In genomic region chr17:76261421-76262215, GRCh38 we compare ENCODE assay signal across 8 cellular contexts. TPM values are rescaled to one million over a fixed set of nuclear protein-coding genes. Genes with fewer than 3 reads are reported as not detected.
A peak's percentile ranks its signal among the peaks of the same experiment; 100 is the strongest.
DNase-seq lines count a peak whose midpoint lies in the region; ATAC-seq and TF ChIP-seq lines count a peak whose summit lies in the region.

No MANE protein-coding gene starts in this region.

- peak; percentile 34 for TF ChIP-seq POLR2A in GM15510 (IDR thresholded peaks at IDR 0.05; ENCODE audit: borderline replicate concordance, extremely low read depth, insufficient read length)

- 80 to 91% methylated on average over 11 to 15 of the region's 23 CpGs for WGBS in mesodermal cell (ENCODE audit: insufficient coverage in 2 of 2), 2 experiments

- H3K4me1 ChIP-seq in mesodermal cell (ENCODE audit: control insufficient read depth, insufficient read depth, low read length, poor library complexity, severe bottlenecking) = peaks cover 10% of the 10 kb centered on the region

- peaks cover 44% of the 10 kb centered on the region for H3K4me1 Mint-ChIP-seq in activated naive CD4-positive, alpha-beta T cell treated with anti-CD3 and anti-CD28 coated beads, Interleukin-2, amount 50 U/mL, for 24 hours

- no peaks in the 10 kb centered on the region for H3K9me3 Mint-ChIP-seq in activated naive CD4-positive, alpha-beta T cell treated with anti-CD3 and anti-CD28 coated beads, Interleukin-2, amount 50 U/mL, for 24 hours

- H3K36me3 Mint-ChIP-seq in activated naive CD4-positive, alpha-beta T cell treated with anti-CD3 and anti-CD28 coated beads, Interleukin-2, amount 50 U/mL, for 24 hours = peaks cover 1% of the 10 kb centered on the region

- DNase-seq in Ammon's horn (ENCODE audit: low spot score) = peak; percentile 57
- no peak for DNase-seq in NCI-H1105 (lab: John Stamatoyannopoulos, UW)
- no peak for DNase-seq in sciatic nerve (ENCODE audit: low spot score)

- H3K4me3 Mint-ChIP-seq in activated naive CD4-positive, alpha-beta T cell treated with anti-CD3 and anti-CD28 coated beads, Interleukin-2, amount 50 U/mL, for 24 hours = no peak overlapping the region

- peaks cover 2% of the 10 kb centered on the region for H3K36me3 ChIP-seq in mesodermal cell (ENCODE audit: control insufficient read depth, insufficient read depth, low read length)

- intact Hi-C loops in sciatic nerve (cut with DNase I) = no loop called here

- no peaks in the 10 kb centered on the region for H3K9me3 ChIP-seq in mesodermal cell (ENCODE audit: control insufficient read depth, low read length)

- peak overlapping the region; percentile 57 for H3K27ac ChIP-seq in mesodermal cell (ENCODE audit: low read depth, low read length, severe bottlenecking)

- ATAC-seq in GM19397 (IDR thresholded peaks at IDR 0.05; ENCODE audit: unreplicated experiment) (no peak), GM21381 (IDR thresholded peaks at IDR 0.05; ENCODE audit: unreplicated experiment) (no peak), sciatic nerve (no peak)

- H3K27ac Mint-ChIP-seq in activated naive CD4-positive, alpha-beta T cell treated with anti-CD3 and anti-CD28 coated beads, Interleukin-2, amount 50 U/mL, for 24 hours = peak overlapping the region; percentile 95

- no peak overlapping the region for H3K4me3 ChIP-seq in mesodermal cell (ENCODE audit: extremely low read depth, insufficient read depth, low read length, poor library complexity, severe bottlenecking)

- no peaks in the 10 kb centered on the region for H3K27me3 Mint-ChIP-seq in activated naive CD4-positive, alpha-beta T cell treated with anti-CD3 and anti-CD28 coated beads, Interleukin-2, amount 50 U/mL, for 24 hours

RNA-seq across cellular contexts. Expression of gene UBALD2, which starts 3.5 kb away (rescaled TPM):
- 133 TPM for polyA plus RNA-seq in mesodermal cell (2013, experiment 1 of 2)
- 96.3 TPM for polyA plus RNA-seq in mesodermal cell (2013, experiment 2 of 2)
- total RNA-seq in sciatic nerve = 38.4 TPM

RNA-seq across cellular contexts. Expression of gene RNF157, which starts 21.3 kb away (rescaled TPM):
- polyA plus RNA-seq in mesodermal cell (2013, experiment 1 of 2) = 7.1 TPM
- 5.3 TPM for polyA plus RNA-seq in mesodermal cell (2013, experiment 2 of 2)
- total RNA-seq in sciatic nerve = 15.8 TPM

RNA-seq across cellular contexts. Expression of gene QRICH2, which starts 46.5 kb away (rescaled TPM):
- polyA plus RNA-seq in mesodermal cell (2013, experiment 1 of 2) = 1.4 TPM
- 0.71 TPM for polyA plus RNA-seq in mesodermal cell (2013, experiment 2 of 2)
- total RNA-seq in sciatic nerve = 4.1 TPM
